ENCODE assay signal across 17 cellular contexts in genomic region chr9:132260846-132261245, GRCh38.
"Had no signal": no experiment of that assay in that cellular context is flagged by ENCODE, and none has a peak within 500 bp of the region (broad histone marks: within the 10 kb centered on the region; RNA-seq: fewer than 3 reads in every experiment).

No MANE protein-coding gene starts in this region.

- FAIRE-seq: astrocyte, keratinocyte, small intestine had no signal

- H3K4me3 ChIP-seq: colonic mucosa, gastroesophageal sphincter had no signal

- H3K4me3 Mint-ChIP-seq: activated CD8-positive, alpha-beta T cell treated with anti-CD3 and anti-CD28 coated beads for 36 hours; activated T-helper 1 cell treated with anti-CD3 and anti-CD28 coated beads, Interleukin-12 subunit alpha, Interleukin-12 subunit beta, Interleukin-2, Interleukin-4 antibody, amounts not matched to agents 30 ng/mL and 10 ng/mL and 1 ng/mL, durations not matched to agents 14 hours and 24 hours and 36 hours; stimulated activated naive B cell treated with anti-CD40 and anti-IgM and Interleukin-4, amounts not matched to agents 10 μg/mL and 1 μg/mL and 100 μg/mL, for 72 hours had no signal

- H3K9me3 Mint-ChIP-seq: activated CD8-positive, alpha-beta T cell treated with anti-CD3 and anti-CD28 coated beads for 36 hours; activated T-helper 1 cell treated with anti-CD3 and anti-CD28 coated beads, Interleukin-12 subunit alpha, Interleukin-12 subunit beta, Interleukin-2, Interleukin-4 antibody, amounts not matched to agents 30 ng/mL and 10 ng/mL and 1 ng/mL, durations not matched to agents 14 hours and 24 hours and 36 hours; naive B cell; stimulated activated naive B cell treated with anti-CD40 and anti-IgM and Interleukin-4, amounts not matched to agents 10 μg/mL and 1 μg/mL and 100 μg/mL, for 72 hours had no signal

- H3K4me1 ChIP-seq: colonic mucosa had no signal

- H3K27me3 Mint-ChIP-seq: activated CD8-positive, alpha-beta T cell treated with anti-CD3 and anti-CD28 coated beads for 36 hours; naive B cell; stimulated activated naive B cell treated with anti-CD40 and anti-IgM and Interleukin-4, amounts not matched to agents 10 μg/mL and 1 μg/mL and 100 μg/mL, for 72 hours had no signal

- ATAC-seq: activated CD8-positive, alpha-beta T cell treated with anti-CD3 and anti-CD28 coated beads for 36 hours; gastroesophageal sphincter; right cardiac atrium; stimulated activated naive B cell treated with anti-CD40 and anti-IgM and Interleukin-4, amounts not matched to agents 10 μg/mL and 1 μg/mL and 100 μg/mL, for 72 hours had no signal

- H3K27ac ChIP-seq: colonic mucosa, gastroesophageal sphincter, VCaP had no signal

- H3K27ac Mint-ChIP-seq: activated CD8-positive, alpha-beta T cell treated with anti-CD3 and anti-CD28 coated beads for 36 hours; activated T-helper 1 cell treated with anti-CD3 and anti-CD28 coated beads, Interleukin-12 subunit alpha, Interleukin-12 subunit beta, Interleukin-2, Interleukin-4 antibody, amounts not matched to agents 30 ng/mL and 10 ng/mL and 1 ng/mL, durations not matched to agents 14 hours and 24 hours and 36 hours; stimulated activated naive B cell treated with anti-CD40 and anti-IgM and Interleukin-4, amounts not matched to agents 10 μg/mL and 1 μg/mL and 100 μg/mL, for 72 hours had no signal

- DNase-seq: activated CD8-positive, alpha-beta memory T cell treated with anti-CD3 and anti-CD28 coated beads, Interleukin-2, amount 50 U/mL, for 4 hours; activated CD8-positive, alpha-beta T cell treated with anti-CD3 and anti-CD28 coated beads for 36 hours; activated naive CD4-positive, alpha-beta T cell; colonic mucosa; effector CD8-positive, alpha-beta T cell; naive B cell; nucleus accumbens; right cardiac atrium; small intestine; stimulated activated naive B cell treated with anti-CD40 and anti-IgM and Interleukin-4, amounts not matched to agents 10 μg/mL and 1 μg/mL and 100 μg/mL, for 72 hours; T-helper 1 cell; trophoblast cell had no signal

- H3K27me3 ChIP-seq: colonic mucosa, gastroesophageal sphincter had no signal

- H3K9me3 ChIP-seq: colonic mucosa, gastroesophageal sphincter had no signal
